In the genomic region with DNA sequence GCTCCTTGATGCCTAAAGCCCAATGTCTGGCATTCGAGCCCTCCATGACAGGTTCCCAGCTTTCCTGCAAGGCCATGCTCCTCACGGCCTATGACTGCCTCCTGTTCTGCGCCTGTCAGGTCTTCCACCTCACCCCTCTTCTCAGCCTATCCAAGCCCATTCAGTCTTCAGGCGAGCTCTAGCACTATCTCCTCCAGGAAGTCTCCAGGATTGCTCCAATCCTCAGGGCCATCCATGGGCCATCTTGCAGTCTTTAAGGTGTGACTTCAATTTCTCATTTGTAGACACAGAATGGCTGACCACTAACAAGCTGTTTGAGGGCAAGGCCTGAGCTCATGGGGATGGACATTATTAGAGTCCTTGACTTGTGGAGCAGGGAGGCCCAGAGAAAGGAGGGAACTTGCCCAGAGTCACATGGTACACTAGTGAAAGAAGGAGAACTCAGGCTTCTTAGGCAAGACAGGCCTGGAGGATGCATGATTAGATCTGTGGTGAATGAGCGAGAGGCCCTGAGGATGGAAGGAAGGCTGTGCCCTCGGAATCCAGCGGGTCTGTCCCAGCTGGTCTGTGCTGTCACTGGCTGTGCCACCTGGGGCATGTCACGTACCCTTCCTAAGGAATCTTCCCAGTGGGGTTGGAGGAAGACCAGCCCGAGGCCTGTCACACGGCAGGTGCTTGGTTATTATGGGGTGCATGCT, we compare ENCODE assay signal across 11 cellular contexts. TPM values are rescaled to one million over a fixed set of nuclear protein-coding genes. Genes with fewer than 3 reads are reported as not detected.
A peak's percentile ranks its signal among the peaks of the same experiment; 100 is the strongest.
DNase-seq lines count a peak whose midpoint lies in the region; ATAC-seq and TF ChIP-seq lines count a peak whose summit lies in the region.
"Had no signal": no experiment of that assay in that cellular context is flagged by ENCODE, and none has a peak within 500 bp of the region (broad histone marks: within the 10 kb centered on the region; RNA-seq: fewer than 3 reads in every experiment).

No MANE protein-coding gene starts in this region.

- H3K27me3 Mint-ChIP-seq in immature natural killer cell (ENCODE audit: low read depth in 3 of 3) = peaks cover 0 to 4% (median 3%) of the 10 kb centered on the region in 3 donors

- peaks cover 3 to 52% (median 26%) of the 10 kb centered on the region in 9 donors for H3K4me1 ChIP-seq in heart right ventricle
- peaks cover 18 to 28% of the 10 kb centered on the region in 2 donors for H3K4me1 ChIP-seq in ascending aorta
- peaks cover 4 to 34% of the 10 kb centered on the region in 2 donors for H3K4me1 ChIP-seq in muscle layer of duodenum (ENCODE audit: control insufficient read depth in 1 of 2, insufficient read depth in 2 of 2, low read length in 2 of 2)
- H3K4me1 ChIP-seq in uterus = peaks cover 0 to 11% of the 10 kb centered on the region in 2 donors

- WGBS in heart right ventricle, 2 donors = 76 to 80% methylated on average over 10 of the region's 10 CpGs

- intact Hi-C loops in heart right ventricle (cut with DNase I) = loop anchor here in 5 of 10 donors (2.0 to 10.0 kb wide), 4 partner anchors 36 to 168 kb away; a partner anchor contains a TSS
- intact Hi-C loops in Right ventricle myocardium superior (cut with DNase I) = loop anchor here (5.0 kb wide), 1 partner anchor 36 kb away; no protein-coding TSS in a partner anchor
- intact Hi-C loops in ascending aorta (cut with DNase I) = loop anchor here (2.0 to 5.0 kb wide), 2 partner anchors 56 to 274 kb away; no protein-coding TSS in a partner anchor
- intact Hi-C loops in uterus (cut with DNase I; ENCODE audit: low total_unique reads) = no loop called here

- H3K27me3 ChIP-seq in heart right ventricle (peaks cover 0 to 3% (median 0%) of the 10 kb centered on the region in 7 donors), ascending aorta (no peaks in the 10 kb centered on the region), muscle layer of duodenum (ENCODE audit: low read depth, low read length) (no peaks in the 10 kb centered on the region), uterus (no peaks in the 10 kb centered on the region)

- TF ChIP-seq POLR2A in uterus (IDR thresholded peaks at IDR 0.05) = no peak

- no peaks in the 10 kb centered on the region for H3K36me3 ChIP-seq in heart right ventricle
- no peaks in the 10 kb centered on the region for H3K36me3 ChIP-seq in ascending aorta
- no peaks in the 10 kb centered on the region for H3K36me3 ChIP-seq in muscle layer of duodenum (ENCODE audit: control insufficient read depth in 1 of 2, insufficient read depth in 2 of 2, low read length in 2 of 2)
- H3K36me3 ChIP-seq in uterus = no peaks in the 10 kb centered on the region

- TF ChIP-seq CTCF in heart right ventricle (IDR thresholded peaks at IDR 0.05) (no peak), ascending aorta (IDR thresholded peaks at IDR 0.05) (no peak), uterus (IDR thresholded peaks at IDR 0.05) (no peak)

- H3K4me3 ChIP-seq in heart right ventricle = no peak overlapping the region
- no peak overlapping the region for H3K4me3 ChIP-seq in ascending aorta
- no peak overlapping the region for H3K4me3 ChIP-seq in muscle layer of duodenum (ENCODE audit: low read depth in 1 of 2, low read length in 2 of 2)
- no peak overlapping the region for H3K4me3 ChIP-seq in uterus

- DNase-seq in heart right ventricle = no peak
- no peak for DNase-seq in Right ventricle myocardium superior
- DNase-seq in ascending aorta (ENCODE audit: low spot score in 2 of 2) = no peak
- no peak for DNase-seq in uterus
- DNase-seq in foreskin melanocyte = no peak
- DNase-seq in immature natural killer cell = no peak
- DNase-seq: activated effector memory CD4-positive, alpha-beta T cell treated with anti-CD3 and anti-CD28 coated beads, Interleukin-2, amount 50 U/mL, for 16 hours; NCI-H187 had no signal

- H3K27ac ChIP-seq in heart right ventricle = peak overlapping the region; percentile 41 to 95 (median 89)
- H3K27ac ChIP-seq in ascending aorta = peak overlapping the region; percentile 83 to 92
- H3K27ac ChIP-seq in muscle layer of duodenum (ENCODE audit: low read length) = peak overlapping the region; percentile 83
- H3K27ac ChIP-seq in uterus = peak overlapping the region; percentile 78 to 90

- no peak overlapping the region for H3K4me3 Mint-ChIP-seq in immature natural killer cell
- H3K4me3 Mint-ChIP-seq: WTC11 had no signal

- no peaks in the 10 kb centered on the region for H3K9me3 Mint-ChIP-seq in immature natural killer cell
- H3K9me3 Mint-ChIP-seq: WTC11 had no signal

- H3K9me3 ChIP-seq in heart right ventricle = no peaks in the 10 kb centered on the region
- no peaks in the 10 kb centered on the region for H3K9me3 ChIP-seq in ascending aorta
- no peaks in the 10 kb centered on the region for H3K9me3 ChIP-seq in muscle layer of duodenum (ENCODE audit: control insufficient read depth in 1 of 2, low read length in 2 of 2)
- no peaks in the 10 kb centered on the region for H3K9me3 ChIP-seq in uterus

- peaks cover 9 to 11% of the 10 kb centered on the region in 2 donors for H3K4me1 Mint-ChIP-seq in immature natural killer cell

- H3K36me3 Mint-ChIP-seq in immature natural killer cell = no peaks in the 10 kb centered on the region
- H3K36me3 Mint-ChIP-seq: WTC11 had no signal

- ATAC-seq in heart right ventricle (no peak), Right ventricle myocardium superior (ENCODE audit: poor library complexity) (no peak), HG02642 (IDR thresholded peaks at IDR 0.05; ENCODE audit: poor library complexity, unreplicated experiment) (no peak)

- peak overlapping the region in 1 of 6 donors; percentile 78 for H3K27ac Mint-ChIP-seq in immature natural killer cell
- H3K27ac Mint-ChIP-seq: WTC11 had no signal

RNA-seq across cellular contexts. Expression of a gene that starts 1.2 kb away (rescaled TPM):
- 10 to 100 TPM; 25.8 to 77.2 (median 59.4) TPM for total RNA-seq in heart right ventricle
- polyA plus RNA-seq in heart right ventricle = 10 to 100 TPM; 33.0 to 44.8 TPM
- total RNA-seq in Right ventricle myocardium superior = 38.5 TPM
- 30.4 TPM for total RNA-seq in ascending aorta
- total RNA-seq in uterus = 10 to 100 TPM in 2 of 4 donors, 1 to 10 TPM in 2; 2.4 to 17.1 (median 10.1) TPM
- polyA plus RNA-seq in immature natural killer cell = under 1 TPM in 2 of 3 donors, not detected in 1; 0.27 to 0.44 TPM
